Comparison of ENCODE assay signal across 8 cellular contexts in the genomic region with DNA sequence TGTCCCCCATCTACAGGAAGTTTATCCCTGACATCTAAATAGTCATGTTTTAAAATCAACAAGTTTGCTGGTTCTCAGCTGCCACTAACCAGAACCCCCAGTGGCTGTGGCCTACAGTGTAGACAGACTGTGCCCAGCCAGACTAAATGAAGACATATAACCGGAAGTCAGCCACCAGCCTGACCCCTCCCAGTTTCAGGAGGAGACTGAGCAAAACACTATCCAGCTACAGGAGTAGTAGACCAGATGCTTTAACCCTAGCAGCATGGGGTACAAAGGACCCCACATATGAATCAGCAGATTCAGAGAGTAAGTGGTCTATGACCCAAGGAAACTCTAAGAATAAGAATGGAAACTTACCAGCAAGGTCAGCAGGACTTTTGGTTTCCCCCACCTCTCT.
DNase-seq lines count a peak whose midpoint lies in the region; ATAC-seq and TF ChIP-seq lines count a peak whose summit lies in the region.

No MANE protein-coding gene starts in this region.

- intact Hi-C loops in CD4-positive, alpha-beta memory T cell (cut with micrococcal nuclease) = no loop called here
- intact Hi-C loops in spleen (cut with DNase I; ENCODE audit: low total_unique reads) = no loop called here

- no peaks in the 10 kb centered on the region for H3K9me2 ChIP-seq in Loucy (replicated peaks; ENCODE audit: low read depth, low read length)

- no peaks in the 10 kb centered on the region for H3K9me3 Mint-ChIP-seq in CD4-positive, alpha-beta memory T cell
- H3K9me3 Mint-ChIP-seq in chondrocyte (ENCODE audit: low read depth) = no peaks in the 10 kb centered on the region

- H3K79me2 ChIP-seq in Loucy (ENCODE audit: insufficient read depth, low read length) = peaks cover 20% of the 10 kb centered on the region; the same call in 1 of the 2 replicates

- no peaks in the 10 kb centered on the region for H3K36me3 ChIP-seq in CD4-positive, alpha-beta memory T cell (ENCODE audit: insufficient read depth, low read length)
- H3K36me3 ChIP-seq in Loucy (ENCODE audit: insufficient read depth, low read length) = peaks cover 17% of the 10 kb centered on the region; the same call in 1 of the 2 replicates
- peaks cover 0 to 10% (median 0%) of the 10 kb centered on the region in 6 donors for H3K36me3 ChIP-seq in spleen

- CTCF ChIA-PET in CD4-positive, alpha-beta memory T cell (lab: Charles Lee; ENCODE audit: partially characterized antibody) = no interaction called here

- H3F3A ChIP-seq in Loucy (ENCODE audit: low read depth) = peaks cover 7% of the 10 kb centered on the region; the same call in 1 of the 2 replicates

- no peaks in the 10 kb centered on the region for H3K27me3 ChIP-seq in CD4-positive, alpha-beta memory T cell (ENCODE audit: insufficient read depth, low read length)
- H3K27me3 ChIP-seq in Loucy (ENCODE audit: insufficient read depth, low read length, poor library complexity, severe bottlenecking) (no peaks in the 10 kb centered on the region), spleen (replicated peaks in 1 of 7) (no peaks in the 10 kb centered on the region)

- peaks cover 14 to 16% (median 15%) of the 10 kb centered on the region in 4 donors for H3K4me1 Mint-ChIP-seq in CD4-positive, alpha-beta memory T cell
- H3K4me1 Mint-ChIP-seq in chondrocyte (ENCODE audit: low read depth) = peaks cover 24% of the 10 kb centered on the region

- no peak overlapping the region for H3K27ac ChIP-seq in CD4-positive, alpha-beta memory T cell (ENCODE audit: low read depth, low read length)
- peak overlapping the region in 7 of 8 donors; percentile 2 to 64 (median 44) for H3K27ac ChIP-seq in spleen

- H3K36me3 Mint-ChIP-seq in CD4-positive, alpha-beta memory T cell = peaks cover 9 to 11% of the 10 kb centered on the region in 2 donors
- H3K36me3 Mint-ChIP-seq in chondrocyte (ENCODE audit: low read depth) = no peaks in the 10 kb centered on the region

- TF ChIP-seq CTCF in Loucy (conservative IDR thresholded peaks at IDR 0.05; ENCODE audit: low read length) (0 out of 2 replicates have a peak, but pooled peaks have one; percentile 17), chondrocyte (IDR thresholded peaks at IDR 0.05) (no peak), spleen (IDR thresholded peaks at IDR 0.05 in 8 of 11, conservative IDR thresholded peaks at IDR 0.05 in 3 of 11) (no peak)

- H3K27ac Mint-ChIP-seq in CD4-positive, alpha-beta memory T cell = peak overlapping the region in 5 of 7 donors; percentile 28 to 87 (median 73)
- H3K27ac Mint-ChIP-seq in chondrocyte (ENCODE audit: unreplicated experiment) = peak overlapping the region; percentile 75

- TF ChIP-seq POLR2A in GM19099 (IDR thresholded peaks at IDR 0.05; ENCODE audit: extremely low read depth, insufficient read length, low read depth) (peak; percentile 49), spleen (IDR thresholded peaks at IDR 0.05) (no peak)

- no peak overlapping the region for H2AFZ ChIP-seq in Loucy (ENCODE audit: low read length)

- H3K9ac ChIP-seq in Loucy (ENCODE audit: low read depth, low read length, poor library complexity, severe bottlenecking) = peak overlapping the region; percentile 27

- WGBS in spleen, 5 donors = 0 to 21% (median 14%) methylated on average over 1 of the region's 1 CpG

- peaks cover 14% of the 10 kb centered on the region for H3K4me1 ChIP-seq in CD4-positive, alpha-beta memory T cell (ENCODE audit: insufficient read depth, low read length)
- H3K4me1 ChIP-seq in Loucy (ENCODE audit: insufficient read depth, low read length, poor library complexity, severe bottlenecking) (peaks cover 21% of the 10 kb centered on the region), spleen (peaks cover 11 to 29% (median 24%) of the 10 kb centered on the region in 6 donors)

- peak in 3 of 5 donors; percentile 2 to 55 (median 7) for DNase-seq in CD4-positive, alpha-beta memory T cell
- no peak for DNase-seq in chondrocyte (ENCODE audit: low spot score)
- no peak for DNase-seq in spleen
- DNase-seq in foreskin melanocyte = no peak
- DNase-seq in stimulated activated CD4-positive, alpha-beta T cell treated with anti-CD3 and anti-CD28 coated beads, Interleukin-4, amount 100 ng/mL, for 1 hour = no peak

- no peaks in the 10 kb centered on the region for H3K27me3 Mint-ChIP-seq in CD4-positive, alpha-beta memory T cell
- no peaks in the 10 kb centered on the region for H3K27me3 Mint-ChIP-seq in chondrocyte (ENCODE audit: low read depth)

- H3K4me3 Mint-ChIP-seq in CD4-positive, alpha-beta memory T cell = no peak overlapping the region
- no peak overlapping the region for H3K4me3 Mint-ChIP-seq in chondrocyte (ENCODE audit: unreplicated experiment)

- POLR2A ChIA-PET in CD4-positive, alpha-beta memory T cell (lab: Charles Lee; ENCODE audit: partially characterized antibody) = no interaction called here

- H3K4me2 ChIP-seq in Loucy (ENCODE audit: low read depth, low read length, poor library complexity, severe bottlenecking) = peak overlapping the region; percentile 61

- H3K4me3 ChIP-seq in CD4-positive, alpha-beta memory T cell (ENCODE audit: low read length in 2 of 2) = no peak overlapping the region
- H3K4me3 ChIP-seq in Loucy (ENCODE audit: low read length, poor library complexity, severe bottlenecking) = peak overlapping the region; percentile 23
- H3K4me3 ChIP-seq in spleen = no peak overlapping the region

- H3K9me3 ChIP-seq in CD4-positive, alpha-beta memory T cell (ENCODE audit: control insufficient read depth in 1 of 2, low read length in 2 of 2) = no peaks in the 10 kb centered on the region
- H3K9me3 ChIP-seq in Loucy (ENCODE audit: insufficient read depth, low read depth, low read length) = no peaks in the 10 kb centered on the region
- H3K9me3 ChIP-seq in spleen = no peaks in the 10 kb centered on the region

- no peak for ATAC-seq in GM19463 (IDR thresholded peaks at IDR 0.05; ENCODE audit: unreplicated experiment)

- no peaks in the 10 kb centered on the region for H4K20me1 ChIP-seq in Loucy (ENCODE audit: insufficient read depth, low read length, poor library complexity, severe bottlenecking)

Comparison
In these comparisons a context has a peak if more than half of its experiments do, and no peak if none do; other contexts are left out.
1. DNase-seq: peak in CD4-positive, alpha-beta memory T cell (3 of 5); none in chondrocyte (single experiment), spleen (single experiment), foreskin melanocyte (single experiment) and stimulated activated CD4-positive, alpha-beta T cell treated with anti-CD3 and anti-CD28 coated beads, Interleukin-4, amount 100 ng/mL, for 1 hour (single experiment).